ENCODE assay signal across 1 cellular context in the genomic region with DNA sequence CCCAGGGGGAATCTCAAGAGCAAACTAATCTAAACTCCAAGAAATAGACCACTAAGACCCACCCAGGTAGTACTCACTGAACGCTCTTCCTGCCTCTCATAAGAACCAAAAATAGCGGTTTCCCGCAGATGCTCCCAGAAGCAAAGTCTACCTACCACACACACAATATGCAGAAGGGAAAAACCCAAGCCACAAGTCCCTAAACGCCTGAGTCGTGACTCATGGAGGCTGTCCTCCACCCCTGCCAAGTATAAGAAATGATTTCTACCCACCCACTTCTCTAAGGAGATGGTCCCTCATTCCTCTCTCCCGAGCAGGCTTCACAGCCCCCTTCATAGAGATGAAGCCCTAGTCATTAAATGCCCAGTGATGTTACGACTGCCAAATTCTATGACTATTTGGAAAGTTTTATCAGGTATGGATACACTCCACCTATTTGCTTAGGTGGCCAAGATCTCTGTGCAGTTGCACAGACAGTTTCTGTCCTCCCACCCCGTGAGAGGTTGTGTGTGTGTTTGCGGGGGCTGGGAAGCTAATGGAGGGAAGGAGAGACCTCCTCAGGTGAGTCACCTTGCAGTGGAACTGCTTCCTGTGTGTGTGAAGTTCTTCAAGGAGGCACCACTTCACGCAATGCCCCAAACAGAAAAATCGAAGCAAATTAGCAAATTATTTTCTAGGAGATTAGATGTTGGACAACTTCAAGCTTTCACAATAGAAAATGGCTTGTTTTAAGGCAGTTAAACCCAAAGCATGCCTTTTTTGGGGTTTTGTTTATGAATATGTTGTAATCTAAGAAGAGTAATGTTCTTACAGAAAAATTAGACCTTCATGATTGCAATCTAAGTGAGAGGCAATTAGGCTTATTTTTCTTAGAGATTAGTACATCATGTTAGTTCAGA.
TF ChIP-seq lines count a peak whose summit lies in the region.

No MANE protein-coding gene starts in this region.

TF ChIP-seq in HepG2, 621 proteins besides CTCF, POLR2A, EP300 and RAD21:
- TF ChIP-seq KAT7 (CRISPR knock-in tag; IDR thresholded peaks at IDR 0.05; ENCODE audit: borderline replicate concordance) (0 out of 2 replicates have a peak, but pooled peaks have one; percentile 9), FOSL2 (CRISPR knock-in tag; IDR thresholded peaks at IDR 0.05) (peak; percentile 59), RARA (CRISPR knock-in tag; IDR thresholded peaks at IDR 0.05) (peak; percentile 4; the same call in 1 of the 2 replicates), ZNF770 (CRISPR knock-in tag; IDR thresholded peaks at IDR 0.05) (0 out of 2 replicates have a peak, but pooled peaks have one; percentile 5), HOXA3 (CRISPR knock-in tag; IDR thresholded peaks at IDR 0.05) (no peak), PLRG1 (conservative IDR thresholded peaks at IDR 0.05) (no peak), ATF1 (CRISPR knock-in tag; IDR thresholded peaks at IDR 0.05) (0 out of 2 replicates have a peak, but pooled peaks have one; percentile 36), TBX2 (CRISPR knock-in tag; IDR thresholded peaks at IDR 0.05; ENCODE audit: borderline replicate concordance) (0 out of 2 replicates have a peak, but pooled peaks have one; percentile 31), SRF (IDR thresholded peaks at IDR 0.05; ENCODE audit: low read depth, low read length) (no peak), ZNF234 (CRISPR knock-in tag; conservative IDR thresholded peaks at IDR 0.05) (no peak), RFX1 (IDR thresholded peaks at IDR 0.05) (no peak), ZC3H4 (CRISPR knock-in tag; IDR thresholded peaks at IDR 0.05; ENCODE audit: borderline replicate concordance) (peak; percentile 99), SAP130 (CRISPR knock-in tag; IDR thresholded peaks at IDR 0.05; ENCODE audit: low read depth) (0 out of 2 replicates have a peak, but pooled peaks have one; percentile 16), MED1 (CRISPR knock-in tag; IDR thresholded peaks at IDR 0.05) (0 out of 2 replicates have a peak, but pooled peaks have one; percentile 8), ZNF350 (CRISPR knock-in tag; IDR thresholded peaks at IDR 0.05; ENCODE audit: borderline replicate concordance, low read depth) (no peak), SALL1 (CRISPR knock-in tag; IDR thresholded peaks at IDR 0.05) (peak; percentile 18; the same call in 1 of the 2 replicates), BCLAF1 (IDR thresholded peaks at IDR 0.05) (no peak), RBM22 (optimal IDR thresholded peaks at IDR 0.05; ENCODE audit: low read length) (peak; percentile 84), KLF11 (CRISPR knock-in tag; IDR thresholded peaks at IDR 0.05) (no peak), ZBTB38 (CRISPR knock-in tag; IDR thresholded peaks at IDR 0.05) (0 out of 2 replicates have a peak, but pooled peaks have one; percentile 16), ZUFSP (CRISPR knock-in tag; IDR thresholded peaks at IDR 0.05; ENCODE audit: borderline replicate concordance) (no peak), PHF8 (CRISPR knock-in tag; IDR thresholded peaks at IDR 0.05) (0 out of 2 replicates have a peak, but pooled peaks have one; percentile 12)
- TF ChIP-seq, protein P1, sequence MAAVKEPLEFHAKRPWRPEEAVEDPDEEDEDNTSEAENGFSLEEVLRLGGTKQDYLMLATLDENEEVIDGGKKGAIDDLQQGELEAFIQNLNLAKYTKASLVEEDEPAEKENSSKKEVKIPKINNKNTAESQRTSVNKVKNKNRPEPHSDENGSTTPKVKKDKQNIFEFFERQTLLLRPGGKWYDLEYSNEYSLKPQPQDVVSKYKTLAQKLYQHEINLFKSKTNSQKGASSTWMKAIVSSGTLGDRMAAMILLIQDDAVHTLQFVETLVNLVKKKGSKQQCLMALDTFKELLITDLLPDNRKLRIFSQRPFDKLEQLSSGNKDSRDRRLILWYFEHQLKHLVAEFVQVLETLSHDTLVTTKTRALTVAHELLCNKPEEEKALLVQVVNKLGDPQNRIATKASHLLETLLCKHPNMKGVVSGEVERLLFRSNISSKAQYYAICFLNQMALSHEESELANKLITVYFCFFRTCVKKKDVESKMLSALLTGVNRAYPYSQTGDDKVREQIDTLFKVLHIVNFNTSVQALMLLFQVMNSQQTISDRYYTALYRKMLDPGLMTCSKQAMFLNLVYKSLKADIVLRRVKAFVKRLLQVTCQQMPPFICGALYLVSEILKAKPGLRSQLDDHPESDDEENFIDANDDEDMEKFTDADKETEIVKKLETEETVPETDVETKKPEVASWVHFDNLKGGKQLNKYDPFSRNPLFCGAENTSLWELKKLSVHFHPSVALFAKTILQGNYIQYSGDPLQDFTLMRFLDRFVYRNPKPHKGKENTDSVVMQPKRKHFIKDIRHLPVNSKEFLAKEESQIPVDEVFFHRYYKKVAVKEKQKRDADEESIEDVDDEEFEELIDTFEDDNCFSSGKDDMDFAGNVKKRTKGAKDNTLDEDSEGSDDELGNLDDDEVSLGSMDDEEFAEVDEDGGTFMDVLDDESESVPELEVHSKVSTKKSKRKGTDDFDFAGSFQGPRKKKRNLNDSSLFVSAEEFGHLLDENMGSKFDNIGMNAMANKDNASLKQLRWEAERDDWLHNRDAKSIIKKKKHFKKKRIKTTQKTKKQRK (IDR thresholded peaks at IDR 0.05; ENCODE audit: low read length), result no peak
- TF ChIP-seq, protein P2, sequence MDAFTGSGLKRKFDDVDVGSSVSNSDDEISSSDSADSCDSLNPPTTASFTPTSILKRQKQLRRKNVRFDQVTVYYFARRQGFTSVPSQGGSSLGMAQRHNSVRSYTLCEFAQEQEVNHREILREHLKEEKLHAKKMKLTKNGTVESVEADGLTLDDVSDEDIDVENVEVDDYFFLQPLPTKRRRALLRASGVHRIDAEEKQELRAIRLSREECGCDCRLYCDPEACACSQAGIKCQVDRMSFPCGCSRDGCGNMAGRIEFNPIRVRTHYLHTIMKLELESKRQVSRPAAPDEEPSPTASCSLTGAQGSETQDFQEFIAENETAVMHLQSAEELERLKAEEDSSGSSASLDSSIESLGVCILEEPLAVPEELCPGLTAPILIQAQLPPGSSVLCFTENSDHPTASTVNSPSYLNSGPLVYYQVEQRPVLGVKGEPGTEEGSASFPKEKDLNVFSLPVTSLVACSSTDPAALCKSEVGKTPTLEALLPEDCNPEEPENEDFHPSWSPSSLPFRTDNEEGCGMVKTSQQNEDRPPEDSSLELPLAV (CRISPR knock-in tag; conservative IDR thresholded peaks at IDR 0.05; ENCODE audit: low read depth), result no peak
TF ChIP-seq in HepG2: peak in this region for 13.
